Comparison of ENCODE assay signal across 19 cellular contexts in the genomic region with DNA sequence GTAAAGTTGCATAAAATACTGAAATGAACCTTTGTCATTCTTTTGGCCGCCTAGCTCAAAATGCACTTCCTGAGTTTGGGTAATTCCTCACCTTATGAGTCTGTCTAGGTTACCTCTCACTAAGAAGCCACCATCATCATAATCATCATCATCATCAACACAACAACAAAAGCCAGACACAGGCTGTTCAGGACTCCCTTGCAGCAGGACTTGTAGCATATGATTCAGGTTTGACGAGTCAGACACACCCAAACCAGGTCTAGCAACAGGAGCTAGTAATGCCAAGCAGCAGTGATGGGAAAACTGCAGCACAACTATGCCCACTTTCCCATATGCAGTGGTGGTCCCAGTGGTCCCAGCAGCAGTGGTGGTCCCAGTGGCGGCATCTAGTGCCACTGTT.
"Had no signal": no experiment of that assay in that cellular context is flagged by ENCODE, and none has a peak within 500 bp of the region (broad histone marks: within the 10 kb centered on the region; RNA-seq: fewer than 3 reads in every experiment).

No MANE protein-coding gene starts in this region.

- DNase-seq: activated CD4-positive, alpha-beta T cell treated with anti-CD3 and anti-CD28 coated beads for 4 hours; activated CD8-positive, alpha-beta memory T cell treated with anti-CD3 and anti-CD28 coated beads, Interleukin-2, amount 50 U/mL, for 4 hours; activated CD8-positive, alpha-beta T cell treated with anti-CD3 and anti-CD28 coated beads, Interleukin-2, amount 10 ng/mL, durations not matched to agents 7 days and 5 days; activated gamma-delta T cell treated with Interleukin-2 at 50 U/mL for 16 hours; amygdala; body of pancreas; effector CD8-positive, alpha-beta T cell; left lung; naive thymus-derived CD8-positive, alpha-beta T cell; stimulated activated CD4-positive, alpha-beta T cell treated with anti-CD3 and anti-CD28 coated beads, Interleukin-15, amount 100 ng/mL, for 24 hours; stimulated activated CD4-positive, alpha-beta T cell treated with anti-CD3 and anti-CD28 coated beads, Interleukin-4, amount 100 ng/mL, for 1 hour; stimulated activated naive CD4-positive, alpha-beta T cell; tibial artery had no signal

- H3K36me3 ChIP-seq: gastroesophageal sphincter, left lung, tibial artery had no signal

- H3K9me3 ChIP-seq: body of pancreas, gastroesophageal sphincter, left lung, tibial artery had no signal

- H3K36me3 Mint-ChIP-seq: naive thymus-derived CD8-positive, alpha-beta T cell; WTC11 had no signal

- FAIRE-seq: endothelial cell of umbilical vein, islet of Langerhans had no signal

- H3K9me3 Mint-ChIP-seq: naive thymus-derived CD8-positive, alpha-beta T cell had no signal

- H3K27me3 Mint-ChIP-seq: activated naive CD8-positive, alpha-beta T cell had no signal

- H3K27me3 ChIP-seq: body of pancreas, left lung, tibial artery had no signal

- H3K4me3 Mint-ChIP-seq: activated CD8-positive, alpha-beta T cell treated with anti-CD3 and anti-CD28 coated beads, Interleukin-2, amount 10 ng/mL, durations not matched to agents 7 days and 5 days; activated naive CD8-positive, alpha-beta T cell; activated T-cell treated with anti-CD3 and anti-CD28 coated beads, Interleukin-2, amount 50 U/mL, for 72 hours; naive thymus-derived CD8-positive, alpha-beta T cell; WTC11 had no signal

- H3K27ac ChIP-seq: body of pancreas, gastroesophageal sphincter, left lung, tibial artery had no signal

- H3K4me3 ChIP-seq: body of pancreas, gastroesophageal sphincter, left lung, tibial artery had no signal

- ATAC-seq: activated CD8-positive, alpha-beta T cell treated with anti-CD3 and anti-CD28 coated beads, Interleukin-2, amount 10 ng/mL, durations not matched to agents 7 days and 5 days; body of pancreas; gastroesophageal sphincter; left lung; naive thymus-derived CD8-positive, alpha-beta T cell; WTC11 had no signal

- H3K27ac Mint-ChIP-seq: activated CD8-positive, alpha-beta T cell treated with anti-CD3 and anti-CD28 coated beads, Interleukin-2, amount 10 ng/mL, durations not matched to agents 7 days and 5 days; activated naive CD8-positive, alpha-beta T cell; activated T-cell treated with anti-CD3 and anti-CD28 coated beads, Interleukin-2, amount 50 U/mL, for 72 hours; naive thymus-derived CD8-positive, alpha-beta T cell had no signal
